ENCODE assay signal across 29 cellular contexts in the genomic region with DNA sequence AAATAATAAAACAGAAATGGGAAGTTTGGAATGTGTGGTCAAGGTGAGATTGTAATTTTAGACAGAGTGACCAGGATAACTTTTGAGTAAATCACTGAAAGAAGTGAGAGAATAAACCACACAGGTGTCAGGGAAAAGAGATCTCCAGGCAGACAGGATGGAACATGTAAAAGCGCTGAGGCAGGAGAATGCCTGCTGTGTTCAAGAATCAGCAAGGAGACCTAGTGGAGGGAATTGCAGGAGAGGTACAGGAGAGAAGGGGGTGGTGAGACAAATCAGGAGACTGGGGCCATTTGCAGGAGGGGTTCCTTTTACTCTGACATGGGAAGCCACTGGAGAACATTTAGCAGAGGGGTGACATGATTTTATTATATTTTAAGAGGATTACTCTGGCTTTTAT.
"Had no signal": no experiment of that assay in that cellular context is flagged by ENCODE, and none has a peak within 500 bp of the region (broad histone marks: within the 10 kb centered on the region; RNA-seq: fewer than 3 reads in every experiment).

No MANE protein-coding gene starts in this region.

- DNase-seq: activated CD4-positive, alpha-beta memory T cell treated with anti-CD3 and anti-CD28 coated beads for 36 hours; activated CD4-positive, alpha-beta T cell treated with anti-CD3 and anti-CD28 coated beads, Interleukin-2, amount 10 ng/mL, durations not matched to agents 7 days and 5 days; activated CD4-positive, CD25-positive, alpha-beta regulatory T cell; activated CD8-positive, alpha-beta memory T cell treated with anti-CD3 and anti-CD28 coated beads for 24 hours; activated effector memory CD4-positive, alpha-beta T cell treated with anti-CD3 and anti-CD28 coated beads, Interleukin-2, amount 50 U/mL, for 16 hours; activated naive CD4-positive, alpha-beta T cell treated with Interleukin-2 at 50 U/mL for 16 hours; activated T-cell treated with anti-CD3 and anti-CD28 coated beads, Interleukin-2, amount 50 U/mL, for 4 hours; amygdala; Kasumi-1; KBM-7; MV-4-11; NCI-H1092 treated with DMSO at 0.1 percent for 48 hours; NCI-H1417 treated with DMSO at 0.1 percent for 48 hours; NCI-H1694; NCI-H2029; NCI-H2107; NCI-H446; NCI-H524; NCI-H748 treated with DMSO at 0.1 percent for 48 hours; OCI-M1; RPMI8226; T-cell; T-helper 2 cell; T1000 had no signal

- H3K9me3 Mint-ChIP-seq: activated CD4-positive, alpha-beta T cell treated with anti-CD3 and anti-CD28 coated beads, Interleukin-2, amount 10 ng/mL, durations not matched to agents 7 days and 5 days; brain had no signal

- H3K27ac ChIP-seq: SK-N-MC had no signal

- H3K27me3 Mint-ChIP-seq: activated CD4-positive, alpha-beta memory T cell treated with anti-CD3 and anti-CD28 coated beads for 36 hours; activated CD4-positive, alpha-beta T cell treated with anti-CD3 and anti-CD28 coated beads, Interleukin-2, amount 10 ng/mL, durations not matched to agents 7 days and 5 days; activated naive CD8-positive, alpha-beta T cell; T-cell had no signal

- H3K27ac Mint-ChIP-seq: activated CD4-positive, alpha-beta memory T cell treated with anti-CD3 and anti-CD28 coated beads for 36 hours; activated CD4-positive, alpha-beta T cell treated with anti-CD3 and anti-CD28 coated beads, Interleukin-2, amount 10 ng/mL, durations not matched to agents 7 days and 5 days; activated naive CD8-positive, alpha-beta T cell; brain; T-cell had no signal

- H3K36me3 Mint-ChIP-seq: activated CD4-positive, alpha-beta memory T cell treated with anti-CD3 and anti-CD28 coated beads for 36 hours; activated naive CD8-positive, alpha-beta T cell; brain; T-cell had no signal

- ATAC-seq: activated T-cell treated with anti-CD3 and anti-CD28 coated beads, Interleukin-2, amount 50 U/mL, for 4 hours; Panc1; Right ventricle myocardium inferior; T-cell had no signal

- H3K4me3 Mint-ChIP-seq: activated CD4-positive, alpha-beta memory T cell treated with anti-CD3 and anti-CD28 coated beads for 36 hours; activated CD4-positive, alpha-beta T cell treated with anti-CD3 and anti-CD28 coated beads, Interleukin-2, amount 10 ng/mL, durations not matched to agents 7 days and 5 days; activated naive CD8-positive, alpha-beta T cell; activated T-cell treated with anti-CD3 and anti-CD28 coated beads, Interleukin-2, amount 50 U/mL, for 4 hours; brain; T-cell had no signal

- H3K4me3 ChIP-seq: SK-N-MC had no signal

- H3K4me1 Mint-ChIP-seq: activated CD4-positive, alpha-beta T cell treated with anti-CD3 and anti-CD28 coated beads, Interleukin-2, amount 10 ng/mL, durations not matched to agents 7 days and 5 days; T-cell had no signal
